ENCODE assay signal across 9 cellular contexts in the genomic region with DNA sequence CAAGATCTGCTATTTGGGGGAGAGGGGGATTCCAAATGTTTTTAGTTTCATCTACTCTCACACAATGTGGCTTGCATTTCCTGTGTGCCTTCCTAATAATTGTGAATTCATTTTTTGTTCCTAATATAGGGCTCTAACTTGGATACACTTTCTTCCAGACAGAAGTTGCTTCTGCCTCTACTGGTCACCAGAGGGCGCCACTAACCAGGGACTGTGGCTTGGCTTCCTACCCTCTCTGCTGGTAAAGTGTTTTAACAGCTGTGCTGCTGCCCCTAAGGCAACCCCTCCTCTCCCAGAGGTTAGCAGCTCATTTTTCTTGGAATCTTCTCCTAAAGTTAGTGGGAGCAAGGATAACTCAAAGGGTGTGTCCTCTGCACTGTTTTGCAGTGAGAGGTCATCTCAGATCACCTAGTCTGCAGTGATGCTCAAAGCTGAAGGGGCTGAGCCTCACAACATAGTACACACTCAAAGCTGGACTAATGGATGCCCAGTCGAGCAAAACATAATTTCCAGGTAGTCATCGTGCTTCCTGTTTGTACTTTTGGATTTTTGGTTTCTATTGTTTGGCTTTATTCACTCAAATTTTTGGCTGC. TPM values are rescaled to one million over a fixed set of nuclear protein-coding genes. Genes with fewer than 3 reads are reported as not detected.
A peak's percentile ranks its signal among the peaks of the same experiment; 100 is the strongest.
DNase-seq lines count a peak whose midpoint lies in the region; ATAC-seq and TF ChIP-seq lines count a peak whose summit lies in the region.
"Had no signal": no experiment of that assay in that cellular context is flagged by ENCODE, and none has a peak within 500 bp of the region (broad histone marks: within the 10 kb centered on the region; RNA-seq: fewer than 3 reads in every experiment).

No MANE protein-coding gene starts in this region.

- 45 to 47% methylated on average over 3 of the region's 3 CpGs for WGBS in heart right ventricle, 2 donors
- WGBS in stomach, 5 donors = 47 to 59% (median 57%) methylated on average over 3 of the region's 3 CpGs

- no peak for TF ChIP-seq POLR2A in stomach (IDR thresholded peaks at IDR 0.05)

- H3K4me1 ChIP-seq in heart right ventricle (peaks cover 0 to 9% (median 0%) of the 10 kb centered on the region in 9 donors), NT2/D1 (ENCODE audit: insufficient read depth, insufficient read length) (peaks cover 3% of the 10 kb centered on the region), stomach (peaks cover 0 to 8% (median 0%) of the 10 kb centered on the region in 4 donors)

- peak overlapping the region in 1 of 10 donors; percentile 29 for H3K27ac ChIP-seq in heart right ventricle
- no peak overlapping the region for H3K27ac ChIP-seq in stomach

- H3K27me3 ChIP-seq in heart right ventricle (no peaks in the 10 kb centered on the region), NT2/D1 (ENCODE audit: insufficient read depth, insufficient read length) (no peaks in the 10 kb centered on the region), stomach (no peaks in the 10 kb centered on the region)

- peak in 1 of 2 donors; percentile 24 for DNase-seq in heart right ventricle
- no peak for DNase-seq in cardiac septum (ENCODE audit: low spot score)
- peak; percentile 59 for DNase-seq in NT2/D1 (ENCODE audit: low read depth, low spot score)
- peak; percentile 14 for DNase-seq in endothelial cell (ENCODE audit: low spot score)
- DNase-seq in stomach = peak; percentile 32

- H3K4me3 Mint-ChIP-seq in endothelial cell (ENCODE audit: unreplicated experiment) = no peak overlapping the region
- H3K4me3 Mint-ChIP-seq: activated naive CD8-positive, alpha-beta T cell had no signal

- TF ChIP-seq EP300 in stomach (IDR thresholded peaks at IDR 0.05) = no peak

- no peaks in the 10 kb centered on the region for H3K4me1 Mint-ChIP-seq in endothelial cell (ENCODE audit: unreplicated experiment)

- H3K27ac Mint-ChIP-seq in endothelial cell (ENCODE audit: unreplicated experiment) = no peak overlapping the region
- H3K27ac Mint-ChIP-seq: activated naive CD8-positive, alpha-beta T cell had no signal

- TF ChIP-seq CTCF in heart right ventricle (IDR thresholded peaks at IDR 0.05) (peak in 7 of 9 donors; percentile 51 to 73 (median 62)), endothelial cell (IDR thresholded peaks at IDR 0.05; ENCODE audit: unreplicated experiment) (peak; percentile 62), stomach (IDR thresholded peaks at IDR 0.05) (peak in 3 of 7 experiments; percentile 22 to 25 (median 25))

- intact Hi-C loops in heart right ventricle (cut with DNase I) (loop anchor here in 1 of 10 donors (2.0 kb wide), 1 partner anchor 33 kb away; no protein-coding TSS in a partner anchor), cardiac septum (cut with DNase I) (no loop called here), stomach (cut with DNase I; ENCODE audit: low total_unique reads) (no loop called here)

- no peak overlapping the region for H3K9ac ChIP-seq in NT2/D1 (ENCODE audit: insufficient read length, low read depth)

- H3K36me3 ChIP-seq in heart right ventricle (no peaks in the 10 kb centered on the region), NT2/D1 (ENCODE audit: insufficient read depth, insufficient read length, low read length) (no peaks in the 10 kb centered on the region), stomach (no peaks in the 10 kb centered on the region)

- peaks cover 2% of the 10 kb centered on the region for H3K27me3 Mint-ChIP-seq in endothelial cell (ENCODE audit: unreplicated experiment)

- no peaks in the 10 kb centered on the region for H3K9me3 Mint-ChIP-seq in endothelial cell (ENCODE audit: unreplicated experiment)

- H3K36me3 Mint-ChIP-seq in endothelial cell (ENCODE audit: low read depth, unreplicated experiment) = no peaks in the 10 kb centered on the region

- no peak overlapping the region for H3K4me3 ChIP-seq in heart right ventricle
- H3K4me3 ChIP-seq in NT2/D1 (ENCODE audit: insufficient read length, low read depth) = no peak overlapping the region
- no peak overlapping the region for H3K4me3 ChIP-seq in stomach

- peak in 2 of 8 donors; percentile 10 to 59 for ATAC-seq in heart right ventricle
- ATAC-seq in HG02678 (IDR thresholded peaks at IDR 0.05; ENCODE audit: unreplicated experiment) = no peak
- ATAC-seq in HG03159 (IDR thresholded peaks at IDR 0.05; ENCODE audit: unreplicated experiment) = no peak
- no peak for ATAC-seq in HG02610 (IDR thresholded peaks at IDR 0.05; ENCODE audit: unreplicated experiment)

- H3K9me3 ChIP-seq in heart right ventricle (peaks cover 0 to 39% (median 10%) of the 10 kb centered on the region in 11 donors), NT2/D1 (ENCODE audit: insufficient read depth, low read length) (peaks cover 20% of the 10 kb centered on the region), stomach (peaks cover 0 to 24% (median 10%) of the 10 kb centered on the region in 4 donors)

RNA-seq across cellular contexts. Expression of a gene that starts 5.0 kb away (rescaled TPM):
- total RNA-seq in heart right ventricle (not detected), cardiac septum (not detected), endothelial cell (ENCODE audit: unreplicated experiment) (not detected), stomach (not detected)
- polyA plus RNA-seq in heart right ventricle (not detected), stomach (not detected)
